Comparison of ENCODE assay signal across 8 cellular contexts in the genomic region with DNA sequence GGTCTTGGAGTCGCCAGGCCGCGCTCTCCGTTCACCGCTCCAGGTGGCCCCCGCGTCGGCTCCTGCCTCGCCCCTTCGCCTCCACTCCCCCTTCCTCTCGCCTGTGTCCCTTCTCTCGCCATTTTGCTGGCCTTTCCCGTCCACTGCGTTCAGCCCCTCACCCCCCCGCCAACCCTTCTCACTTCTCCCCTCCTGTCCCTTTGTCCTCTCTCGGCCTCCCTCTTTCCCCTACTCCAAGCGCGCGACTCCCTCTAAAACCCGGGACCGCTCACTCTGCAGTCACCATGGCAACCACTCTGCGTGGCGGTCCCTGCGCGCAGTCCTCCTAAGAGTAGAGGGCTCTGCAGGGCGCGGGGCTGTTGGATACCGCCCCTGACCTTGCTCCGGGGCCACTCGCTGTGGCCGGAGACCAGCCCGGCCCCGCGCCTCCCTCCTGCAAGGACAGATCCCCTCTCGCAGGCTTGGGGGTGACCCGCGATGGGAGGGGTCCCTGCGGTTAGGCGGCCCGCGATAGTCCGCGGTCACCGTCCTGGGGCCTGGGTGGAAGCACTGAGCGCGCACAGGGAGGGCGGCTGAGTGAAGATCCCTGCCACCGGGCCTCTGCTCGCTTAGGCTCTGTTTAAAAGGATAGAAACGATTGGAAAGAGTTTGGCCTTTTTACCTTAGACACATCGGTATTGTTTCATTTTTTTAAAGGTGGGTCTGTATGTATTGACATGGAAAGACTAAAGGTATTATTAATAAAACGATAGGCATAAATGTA. TPM values are rescaled to one million over a fixed set of nuclear protein-coding genes. Genes with fewer than 3 reads are reported as not detected.
DNase-seq lines count a peak whose midpoint lies in the region; ATAC-seq and TF ChIP-seq lines count a peak whose summit lies in the region.

No MANE protein-coding gene starts in this region.

- H3K9me3 ChIP-seq in RWPE2 (ENCODE audit: severe bottlenecking) (no peaks in the 10 kb centered on the region), body of pancreas (no peaks in the 10 kb centered on the region), iPS-18a (ENCODE audit: control insufficient read depth, low read depth, low read length) (no peaks in the 10 kb centered on the region), skeletal muscle satellite cell (replicated peaks; ENCODE audit: low read length) (no peaks in the 10 kb centered on the region)

- H3K4me1 ChIP-seq in RWPE2 (ENCODE audit: insufficient read depth, poor library complexity, severe bottlenecking) (peaks cover 5% of the 10 kb centered on the region), body of pancreas (peaks cover 23% of the 10 kb centered on the region), iPS-18a (ENCODE audit: control insufficient read depth, low read depth, low read length) (peaks cover 8% of the 10 kb centered on the region), skeletal muscle satellite cell (ENCODE audit: control insufficient read depth, insufficient read depth, low read length) (peaks cover 17% of the 10 kb centered on the region)

- H3K27me3 ChIP-seq in RWPE2 (ENCODE audit: insufficient read depth, poor library complexity, severe bottlenecking) (no peaks in the 10 kb centered on the region), body of pancreas (no peaks in the 10 kb centered on the region), iPS-18a (ENCODE audit: control insufficient read depth, insufficient read depth, low read length) (no peaks in the 10 kb centered on the region), skeletal muscle satellite cell (ENCODE audit: control insufficient read depth, insufficient read depth, low read length) (no peaks in the 10 kb centered on the region)

- WGBS in body of pancreas, 2 donors: 1 to 3% methylated on average over 32 to 51 of the region's 52 CpGs

- TF ChIP-seq POLR2A in body of pancreas (IDR thresholded peaks at IDR 0.05): no peak

- H3K9ac ChIP-seq in iPS-18a (ENCODE audit: low read length) (peak overlapping the region; percentile 92), skeletal muscle satellite cell (ENCODE audit: low read depth, low read length) (peak overlapping the region; percentile 95)

- intact Hi-C loops in body of pancreas (cut with DNase I): no loop called here

- H3K36me3 ChIP-seq in RWPE2 (ENCODE audit: low read depth): no peaks in the 10 kb centered on the region
- no peaks in the 10 kb centered on the region for H3K36me3 ChIP-seq in body of pancreas (replicated peaks in 1 of 2; ENCODE audit: insufficient read depth in 1 of 2, low read depth in 2 of 2)
- H3K36me3 ChIP-seq in iPS-18a (ENCODE audit: control insufficient read depth, low read depth, low read length): no peaks in the 10 kb centered on the region
- no peaks in the 10 kb centered on the region for H3K36me3 ChIP-seq in skeletal muscle satellite cell (ENCODE audit: insufficient read depth, low read length)

- H3K27ac ChIP-seq in RWPE2 (ENCODE audit: poor library complexity, severe bottlenecking) (no peak overlapping the region), body of pancreas (peak overlapping the region; percentile 86 to 97 (median 94)), iPS-18a (ENCODE audit: low read length) (peak overlapping the region; percentile 90)

- TF ChIP-seq CTCF in RWPE2 (IDR thresholded peaks at IDR 0.05; ENCODE audit: poor library complexity, severe bottlenecking): no peak
- TF ChIP-seq CTCF in body of pancreas (IDR thresholded peaks at IDR 0.05): no peak

- H3K4me2 ChIP-seq in skeletal muscle satellite cell (ENCODE audit: low read length): peak overlapping the region; percentile 98

- ATAC-seq in HG02852 (IDR thresholded peaks at IDR 0.05; ENCODE audit: unreplicated experiment) (peak; percentile 10), RWPE2 (ENCODE audit: low read depth) (peak; percentile 16; the same call in 2 of the 3 replicates), body of pancreas (peak; percentile 28), HG03565 (IDR thresholded peaks at IDR 0.05; ENCODE audit: unreplicated experiment) (no peak)

- DNase-seq in AG08395 (ENCODE audit: low spot score) (peak; percentile 31), RWPE2 (ENCODE audit: low spot score) (no peak), body of pancreas (peak in 2 of 4 donors; percentile 44 to 55), 8988T (no peak)

- H3K4me3 ChIP-seq in RWPE2 (ENCODE audit: severe bottlenecking) (peak overlapping the region; percentile 64), body of pancreas (peak overlapping the region; percentile 45 to 93), iPS-18a (ENCODE audit: low read length) (peak overlapping the region; percentile 69), skeletal muscle satellite cell (ENCODE audit: low read length) (peak overlapping the region; percentile 96)

RNA-seq across cellular contexts. Expression of a gene that starts 0.5 kb away (rescaled TPM):
- 10 to 100 TPM in 1 of 2 donors, 1 to 10 TPM in 1; 2.9 to 13.5 TPM for total RNA-seq in body of pancreas
- total RNA-seq in skeletal muscle satellite cell (2012; rRNA removed): 2.0 and 2.8 TPM in 2 replicates

RNA-seq across cellular contexts. Expression of a gene that starts 1.2 kb away (rescaled TPM):
- total RNA-seq in body of pancreas: 10 to 100 TPM; 21.0 to 37.2 TPM
- total RNA-seq in skeletal muscle satellite cell (2012; rRNA removed): 49.1 and 59.3 TPM in 2 replicates
